ENCODE assay signal across 10 cellular contexts in the genomic region with DNA sequence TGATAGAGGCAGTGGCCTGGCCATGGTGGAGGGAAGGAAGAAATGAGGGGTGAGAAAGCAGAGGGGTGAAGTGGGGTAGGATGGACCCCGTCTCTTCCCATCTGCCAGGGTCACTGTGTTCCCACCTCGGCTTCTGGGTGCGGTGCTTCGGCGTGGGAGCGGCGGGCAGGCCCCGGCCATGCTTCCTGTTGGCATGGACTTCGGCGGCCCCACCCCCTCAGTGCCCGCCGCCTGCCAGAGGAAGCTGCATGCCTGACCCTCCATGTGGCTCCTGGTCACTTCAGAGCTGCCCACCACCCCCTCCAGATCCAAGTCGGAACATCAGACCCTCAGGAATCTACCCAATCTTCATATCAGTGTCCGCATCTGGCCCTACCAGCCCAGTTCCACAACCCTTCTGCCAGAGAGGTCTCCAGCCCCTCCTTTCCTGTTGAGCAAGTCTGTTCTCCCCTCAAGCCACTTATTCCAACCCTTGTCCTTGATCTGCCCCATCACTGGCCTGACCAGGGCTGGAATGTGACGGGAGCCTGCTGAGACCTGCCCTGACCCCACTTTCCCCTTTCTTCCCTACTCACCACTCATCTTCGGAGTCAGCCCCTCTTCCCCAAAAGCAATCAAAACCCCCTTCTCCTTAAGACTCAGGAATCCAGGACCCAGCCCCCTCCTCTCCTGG. TPM values are rescaled to one million over a fixed set of nuclear protein-coding genes. Genes with fewer than 3 reads are reported as not detected.
A peak's percentile ranks its signal among the peaks of the same experiment; 100 is the strongest.
DNase-seq lines count a peak whose midpoint lies in the region; ATAC-seq and TF ChIP-seq lines count a peak whose summit lies in the region.
"Had no signal": no experiment of that assay in that cellular context is flagged by ENCODE, and none has a peak within 500 bp of the region (broad histone marks: within the 10 kb centered on the region; RNA-seq: fewer than 3 reads in every experiment).

No MANE protein-coding gene starts in this region.

- peak overlapping the region; percentile 78 for H3K4me3 Mint-ChIP-seq in stimulated activated effector memory CD8-positive, alpha-beta T cell treated with anti-CD3 and anti-CD28 coated beads, Interleukin-12 subunit alpha, Interleukin-12 subunit beta, amount 100 ng/mL, for 72 hours

- peaks cover 83% of the 10 kb centered on the region for H3K4me1 Mint-ChIP-seq in stimulated activated effector memory CD8-positive, alpha-beta T cell treated with anti-CD3 and anti-CD28 coated beads, Interleukin-12 subunit alpha, Interleukin-12 subunit beta, amount 100 ng/mL, for 72 hours

- CTCF ChIA-PET in SK-N-SH (lab: Yijun Ruan, JAX): interaction anchor here (1.1 to 7.6 kb wide), 4 partner anchors 12 to 34 kb away, joined by 3 to 62 read pairs (median 28); no protein-coding TSS in a partner anchor

- H2AFZ ChIP-seq in SK-N-SH (ENCODE audit: low read depth): no peak overlapping the region
- H2AFZ ChIP-seq in OCI-LY1 (ENCODE audit: low read length): no peak overlapping the region

- H3K4me1 ChIP-seq in SK-N-SH (ENCODE audit: control insufficient read depth in 1 of 2, insufficient read depth in 2 of 2, low read depth in 1 of 2, low read length in 1 of 2) (peaks cover 12 to 24% of the 10 kb centered on the region in 2 experiments; a peak in 3 of 4 replicates), OCI-LY1 (ENCODE audit: insufficient read depth, low read length, severe bottlenecking) (peaks cover 79% of the 10 kb centered on the region)

- no peaks in the 10 kb centered on the region for H3K9me3 Mint-ChIP-seq in stimulated activated effector memory CD8-positive, alpha-beta T cell treated with anti-CD3 and anti-CD28 coated beads, Interleukin-12 subunit alpha, Interleukin-12 subunit beta, amount 100 ng/mL, for 72 hours

- H3K36me3 Mint-ChIP-seq in stimulated activated effector memory CD8-positive, alpha-beta T cell treated with anti-CD3 and anti-CD28 coated beads, Interleukin-12 subunit alpha, Interleukin-12 subunit beta, amount 100 ng/mL, for 72 hours: peaks cover 69% of the 10 kb centered on the region

- DNase-seq in SK-N-SH (no peak), coronary artery (ENCODE audit: low spot score) (no peak), NCI-H2227 (lab: John Stamatoyannopoulos, UW; ENCODE audit: unreplicated experiment) (no peak), globus pallidus (ENCODE audit: low spot score) (no peak), GM19240 (ENCODE audit: insufficient read length, low spot score) (no peak)
- no peak for DNase-seq in stimulated activated effector memory CD8-positive, alpha-beta T cell treated with anti-CD3 and anti-CD28 coated beads, Interleukin-12 subunit alpha, Interleukin-12 subunit beta, amount 100 ng/mL, for 72 hours (ENCODE audit: low spot score in 2 of 2)
- DNase-seq: 8988T, foreskin fibroblast had no signal

- H3K27ac ChIP-seq in SK-N-SH (ENCODE audit: low read depth in 2 of 2, low read length in 1 of 2): no peak overlapping the region
- H3K27ac ChIP-seq in OCI-LY1 (ENCODE audit: low read depth, low read length, poor library complexity, severe bottlenecking): peak overlapping the region; percentile 98
- H3K27ac ChIP-seq in coronary artery: peak overlapping the region in 1 of 2 donors; percentile 47

- H3K4me2 ChIP-seq in SK-N-SH: peak overlapping the region; percentile 85
- H3K4me2 ChIP-seq in OCI-LY1 (ENCODE audit: low read length): peak overlapping the region; percentile 85

- H3K27me3 ChIP-seq in SK-N-SH (ENCODE audit: insufficient read depth): no peaks in the 10 kb centered on the region
- no peaks in the 10 kb centered on the region for H3K27me3 ChIP-seq in OCI-LY1 (ENCODE audit: insufficient read depth, low read length)

- H3K27ac Mint-ChIP-seq in stimulated activated effector memory CD8-positive, alpha-beta T cell treated with anti-CD3 and anti-CD28 coated beads, Interleukin-12 subunit alpha, Interleukin-12 subunit beta, amount 100 ng/mL, for 72 hours: peak overlapping the region; percentile 95

- H3K36me3 ChIP-seq in SK-N-SH (replicated peaks in 1 of 2; ENCODE audit: control insufficient read depth in 1 of 2, insufficient read depth in 2 of 2, low read length in 1 of 2): no peaks in the 10 kb centered on the region
- no peaks in the 10 kb centered on the region for H3K36me3 ChIP-seq in OCI-LY1 (ENCODE audit: insufficient read depth, low read length)

- no peak for TF ChIP-seq RAD21 in SK-N-SH (IDR thresholded peaks at IDR 0.05; ENCODE audit: low read length)

- TF ChIP-seq CTCF in SK-N-SH (IDR thresholded peaks at IDR 0.05) (no peak), OCI-LY1 (IDR thresholded peaks at IDR 0.05; ENCODE audit: low read length) (no peak), coronary artery (IDR thresholded peaks at IDR 0.05) (no peak)

- H3K79me2 ChIP-seq in SK-N-SH (ENCODE audit: insufficient read depth) (no peaks in the 10 kb centered on the region), OCI-LY1 (ENCODE audit: insufficient read depth, low read length) (no peaks in the 10 kb centered on the region)

- 87% methylated on average over 10 of the region's 16 CpGs for WGBS in SK-N-SH (ENCODE audit: low lambda C conversion rate)

- H3K9me3 ChIP-seq in SK-N-SH: no peaks in the 10 kb centered on the region
- no peaks in the 10 kb centered on the region for H3K9me3 ChIP-seq in OCI-LY1 (ENCODE audit: low read length)

- H3K9me2 ChIP-seq in SK-N-SH (no peaks in the 10 kb centered on the region), OCI-LY1 (ENCODE audit: low read depth, low read length) (no peaks in the 10 kb centered on the region)

- POLR2A ChIA-PET in SK-N-SH (lab: Yijun Ruan, JAX): no interaction called here

- TF ChIP-seq EP300 in SK-N-SH (IDR thresholded peaks at IDR 0.05; ENCODE audit: borderline replicate concordance in 1 of 2, low read depth in 1 of 2, low read length in 1 of 2): no peak

- H3K4me3 ChIP-seq in SK-N-SH (ENCODE audit: low read depth in 2 of 2, low read length in 1 of 2): 0 out of 4 replicates have a peak overlapping the region, but pooled peaks of 1 of the 2 experiments have one; percentile 46
- H3K4me3 ChIP-seq in OCI-LY1 (ENCODE audit: low read depth, low read length, poor library complexity, severe bottlenecking): peak overlapping the region; percentile 70
- peak overlapping the region; percentile 30 for H3K4me3 ChIP-seq in coronary artery

- H3F3A ChIP-seq in SK-N-SH (replicated peaks; ENCODE audit: insufficient read depth): peaks cover 10% of the 10 kb centered on the region
- peaks cover 3% of the 10 kb centered on the region; the same call in 1 of the 2 replicates for H3F3A ChIP-seq in OCI-LY1 (ENCODE audit: insufficient read depth, low read length)

- H4K20me1 ChIP-seq in SK-N-SH (ENCODE audit: insufficient read depth) (no peaks in the 10 kb centered on the region), OCI-LY1 (ENCODE audit: insufficient read depth, low read length) (no peaks in the 10 kb centered on the region)

- H3K9ac ChIP-seq in SK-N-SH: no peak overlapping the region; the same call in 1 of the 2 replicates
- peak overlapping the region; percentile 81 for H3K9ac ChIP-seq in OCI-LY1 (ENCODE audit: low read length)

- no peak for ATAC-seq in SK-N-SH treated with all-trans-retinoic acid at 6 μM for 48 hours
- no peak for ATAC-seq in stimulated activated effector memory CD8-positive, alpha-beta T cell treated with anti-CD3 and anti-CD28 coated beads, Interleukin-12 subunit alpha, Interleukin-12 subunit beta, amount 100 ng/mL, for 72 hours

TF ChIP-seq in SK-N-SH, 30 proteins besides CTCF, POLR2A, EP300 and RAD21 (continues in another document):
- TF ChIP-seq POLR2AphosphoS5 (IDR thresholded peaks at IDR 0.05; ENCODE audit: low read depth, low read length) (no peak), CHD2 (IDR thresholded peaks at IDR 0.05; ENCODE audit: low read length, partially characterized antibody) (no peak)

TF ChIP-seq in SK-N-SH treated with all-trans-retinoic acid at 6 μM for 48 hours, 23 proteins besides CTCF, POLR2A, EP300 and RAD21 (continues in another document):
- TF ChIP-seq SNAI2 (CRISPR knock-in tag; IDR thresholded peaks at IDR 0.05) (no peak), ZNF8 (CRISPR knock-in tag; IDR thresholded peaks at IDR 0.05) (no peak), ZNF70 (CRISPR knock-in tag; IDR thresholded peaks at IDR 0.05) (no peak), ZFP30 (CRISPR knock-in tag; IDR thresholded peaks at IDR 0.05) (no peak), GLIS3 (CRISPR knock-in tag; IDR thresholded peaks at IDR 0.05) (no peak), ARNTL (CRISPR knock-in tag; IDR thresholded peaks at IDR 0.05; ENCODE audit: borderline replicate concordance, low read depth) (no peak), ESRRG (CRISPR knock-in tag; IDR thresholded peaks at IDR 0.05) (no peak)
- TF ChIP-seq, protein P1, sequence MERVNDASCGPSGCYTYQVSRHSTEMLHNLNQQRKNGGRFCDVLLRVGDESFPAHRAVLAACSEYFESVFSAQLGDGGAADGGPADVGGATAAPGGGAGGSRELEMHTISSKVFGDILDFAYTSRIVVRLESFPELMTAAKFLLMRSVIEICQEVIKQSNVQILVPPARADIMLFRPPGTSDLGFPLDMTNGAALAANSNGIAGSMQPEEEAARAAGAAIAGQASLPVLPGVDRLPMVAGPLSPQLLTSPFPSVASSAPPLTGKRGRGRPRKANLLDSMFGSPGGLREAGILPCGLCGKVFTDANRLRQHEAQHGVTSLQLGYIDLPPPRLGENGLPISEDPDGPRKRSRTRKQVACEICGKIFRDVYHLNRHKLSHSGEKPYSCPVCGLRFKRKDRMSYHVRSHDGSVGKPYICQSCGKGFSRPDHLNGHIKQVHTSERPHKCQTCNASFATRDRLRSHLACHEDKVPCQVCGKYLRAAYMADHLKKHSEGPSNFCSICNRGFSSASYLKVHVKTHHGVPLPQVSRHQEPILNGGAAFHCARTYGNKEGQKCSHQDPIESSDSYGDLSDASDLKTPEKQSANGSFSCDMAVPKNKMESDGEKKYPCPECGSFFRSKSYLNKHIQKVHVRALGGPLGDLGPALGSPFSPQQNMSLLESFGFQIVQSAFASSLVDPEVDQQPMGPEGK (CRISPR knock-in tag; IDR thresholded peaks at IDR 0.05; ENCODE audit: borderline replicate concordance): no peak

RNA-seq across cellular contexts. Expression of a gene that starts 1.5 kb away (rescaled TPM):
- polyA plus RNA-seq in SK-N-SH (2012; rRNA removed): 21.0 and 22.2 TPM in 2 replicates
- polyA plus RNA-seq in SK-N-SH (2012; cell fraction: cytosol; rRNA removed): 7.8 and 15.2 TPM in 2 replicates
- polyA plus RNA-seq in SK-N-SH (2012; cell fraction: nucleus; rRNA removed): 39.9 and 54.3 TPM in 2 replicates

RNA-seq across cellular contexts. Expression of a gene that starts 23.0 kb away (rescaled TPM):
- polyA plus RNA-seq in SK-N-SH (2012; rRNA removed): 0.05 and 0.13 TPM in 2 replicates
- 0.03 and 0.09 TPM in 2 replicates for polyA plus RNA-seq in SK-N-SH (2012; cell fraction: cytosol; rRNA removed)
- polyA plus RNA-seq in SK-N-SH (2012; cell fraction: nucleus; rRNA removed): 0.18 TPM in 1 of 2 replicates, not detected in the other

RNA-seq across cellular contexts. Expression of a gene that starts 24.5 kb away (rescaled TPM):
- polyA plus RNA-seq in SK-N-SH (2012; rRNA removed): 17.3 and 24.3 TPM in 2 replicates
- 9.3 and 10.4 TPM in 2 replicates for polyA plus RNA-seq in SK-N-SH (2012; cell fraction: cytosol; rRNA removed)
- polyA plus RNA-seq in SK-N-SH (2012; cell fraction: nucleus; rRNA removed): 96.8 and 169 TPM in 2 replicates

RNA-seq across cellular contexts. Expression of a gene that starts 47.8 kb away (rescaled TPM):
- polyA plus RNA-seq in SK-N-SH (2012; rRNA removed): 1.6 and 2.6 TPM in 2 replicates
- polyA plus RNA-seq in SK-N-SH (2012; cell fraction: cytosol; rRNA removed): 2.1 and 2.5 TPM in 2 replicates
- 2.8 and 5.4 TPM in 2 replicates for polyA plus RNA-seq in SK-N-SH (2012; cell fraction: nucleus; rRNA removed)
